ENCODE assay signal across 8 cellular contexts in genomic region chr1:28602536-28603439, GRCh38. TPM values are rescaled to one million over a fixed set of nuclear protein-coding genes. Genes with fewer than 3 reads are reported as not detected.
DNase-seq lines count a peak whose midpoint lies in the region; ATAC-seq and TF ChIP-seq lines count a peak whose summit lies in the region.

No MANE protein-coding gene starts in this region.

- TF ChIP-seq CTCF in Peyer's patch (IDR thresholded peaks at IDR 0.05), result peak; percentile 25 to 84 (median 62)
- TF ChIP-seq CTCF in testis (IDR thresholded peaks at IDR 0.05), result peak; percentile 41 to 59 (median 52)

- H3K27ac ChIP-seq in Peyer's patch (no peak overlapping the region), caudate nucleus (ENCODE audit: low read depth, low read length) (peak overlapping the region; percentile 19), testis (no peak overlapping the region)

- WGBS in testis, 2 donors, result 67 to 70% methylated on average over 11 to 15 of the region's 15 CpGs

- peaks cover 0 to 57% (median 0%) of the 10 kb centered on the region in 3 donors for H3K36me3 ChIP-seq in Peyer's patch
- H3K36me3 ChIP-seq in testis (ENCODE audit: low read depth, missing control alignments), result no peaks in the 10 kb centered on the region

- H3K4me3 ChIP-seq in Peyer's patch (no peak overlapping the region), testis (no peak overlapping the region)

- no peaks in the 10 kb centered on the region for H3K9me3 ChIP-seq in Peyer's patch
- H3K9me3 ChIP-seq in testis, result no peaks in the 10 kb centered on the region

- H3K4me1 ChIP-seq in Peyer's patch, result no peaks in the 10 kb centered on the region
- H3K4me1 ChIP-seq in testis, result no peaks in the 10 kb centered on the region

- no peaks in the 10 kb centered on the region for H3K27me3 ChIP-seq in Peyer's patch
- no peaks in the 10 kb centered on the region for H3K27me3 ChIP-seq in testis

- DNase-seq in DMS53 treated with DMSO at 0.1 percent for 48 hours (lab: John Stamatoyannopoulos, UW; ENCODE audit: unreplicated experiment) (peak; percentile 77), HS-5 (ENCODE audit: low read depth) (peak; percentile 66), Peyer's patch (peak in 2 of 3 donors; percentile 29 to 77), caudate nucleus (lab: John Stamatoyannopoulos, UW) (peak in 45 of 61 donors; percentile 2 to 84 (median 21)), left kidney (ENCODE audit: low read depth, low spot score) (peak; percentile 90), testis (peak; percentile 82)

- intact Hi-C loops in testis (cut with DNase I; ENCODE audit: low total_unique reads), result loop anchor here (5.0 kb wide), 1 partner anchor 85 kb away; no protein-coding TSS in a partner anchor

- TF ChIP-seq POLR2A in Peyer's patch (IDR thresholded peaks at IDR 0.05) (no peak), testis (IDR thresholded peaks at IDR 0.05) (no peak)

- ATAC-seq in HG03095 (IDR thresholded peaks at IDR 0.05; ENCODE audit: unreplicated experiment), result no peak
- ATAC-seq in HG03571 (IDR thresholded peaks at IDR 0.05; ENCODE audit: unreplicated experiment), result no peak

RNA-seq across cellular contexts. Expression of gene RAB42, which starts 10.7 kb away (rescaled TPM):
- total RNA-seq in Peyer's patch, result 1 to 10 TPM; 1.8 to 6.6 (median 4.6) TPM
- 1 to 10 TPM; 1.8 to 5.4 TPM for total RNA-seq in testis
- polyA plus RNA-seq in testis (ENCODE audit: insufficient read depth, low read depth, low replicate concordance), result 4.6 TPM

RNA-seq across cellular contexts. Expression of gene TAF12, which starts 40.1 kb away (rescaled TPM):
- 10 to 100 TPM; 12.2 to 34.7 (median 14.6) TPM for total RNA-seq in Peyer's patch
- 10 to 100 TPM; 25.7 to 37.3 TPM for total RNA-seq in testis
- polyA plus RNA-seq in testis (ENCODE audit: insufficient read depth, low read depth, low replicate concordance), result 41.1 TPM

RNA-seq across cellular contexts. Expression of gene RNU11, which starts 45.6 kb away (rescaled TPM):
- total RNA-seq in Peyer's patch, result not detected
- not detected for total RNA-seq in testis
- polyA plus RNA-seq in testis (ENCODE audit: insufficient read depth, low read depth, low replicate concordance), result not detected

RNA-seq across cellular contexts. Expression of gene TRNAU1AP, which starts 49.9 kb away (rescaled TPM):
- 10 to 100 TPM; 12.3 to 48.7 (median 25.4) TPM for total RNA-seq in Peyer's patch
- 10 to 100 TPM; 15.5 to 22.5 TPM for total RNA-seq in testis
- polyA plus RNA-seq in testis (ENCODE audit: insufficient read depth, low read depth, low replicate concordance), result 19.8 TPM

Comparison
In these comparisons a context has a peak if more than half of its experiments do, and no peak if none do; other contexts are left out.
1. DNase-seq: peak in every context shown above with its lines; median percentile 90 in left kidney; 82 in testis; 77 in DMS53 treated with DMSO at 0.1 percent for 48 hours; 66 in HS-5; 53 in Peyer's patch; 21 in caudate nucleus.